Comparison of ENCODE assay signal across 13 cellular contexts in the genomic region with DNA sequence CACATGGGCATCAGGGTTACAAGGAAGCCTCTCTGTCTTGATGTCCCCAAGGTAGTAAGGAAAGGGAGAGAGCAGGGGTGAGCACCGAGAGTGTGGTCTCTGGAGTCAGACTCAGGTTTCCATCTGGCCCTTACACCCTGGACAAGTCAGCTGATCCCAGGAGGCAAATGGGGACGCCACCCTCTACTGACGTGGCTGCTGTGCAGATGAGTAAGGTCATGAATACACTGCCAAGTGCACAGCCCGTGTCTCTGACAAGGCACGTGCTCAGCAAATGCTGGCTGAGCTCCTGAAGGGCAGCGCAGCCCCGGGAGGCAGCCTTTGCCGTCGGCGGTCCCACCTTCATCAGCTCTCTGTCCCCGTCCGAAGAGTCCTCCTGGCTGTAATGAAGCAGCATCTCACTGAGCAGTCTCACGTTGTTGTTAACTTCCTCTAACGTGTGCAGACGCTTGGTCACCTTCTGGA. TPM values are rescaled to one million over a fixed set of nuclear protein-coding genes. Genes with fewer than 3 reads are reported as not detected.
DNase-seq lines count a peak whose midpoint lies in the region; ATAC-seq, FAIRE-seq and TF ChIP-seq lines count a peak whose summit lies in the region.
"Had no signal": no experiment of that assay in that cellular context is flagged by ENCODE, and none has a peak within 500 bp of the region (broad histone marks: within the 10 kb centered on the region; RNA-seq: fewer than 3 reads in every experiment).

No MANE protein-coding gene starts in this region.

- intact Hi-C loops in pancreas (cut with DNase I) = no loop called here

- peaks cover 57% of the 10 kb centered on the region for H4K20me1 ChIP-seq in BLaER1

- H3K27me3 Mint-ChIP-seq in activated naive CD4-positive, alpha-beta T cell treated with anti-CD3 and anti-CD28 coated beads, Interleukin-2, amount 10 ng/mL, durations not matched to agents 7 days and 5 days = no peaks in the 10 kb centered on the region
- H3K27me3 Mint-ChIP-seq in memory B cell = no peaks in the 10 kb centered on the region

- ATAC-seq in memory B cell (ENCODE audit: low read depth) (peak; percentile 10), HG02678 (IDR thresholded peaks at IDR 0.05; ENCODE audit: unreplicated experiment) (no peak), GM19455 (IDR thresholded peaks at IDR 0.05; ENCODE audit: unreplicated experiment) (no peak), pancreas (no peak)

- no peak overlapping the region for H3K4me3 Mint-ChIP-seq in activated naive CD4-positive, alpha-beta T cell treated with anti-CD3 and anti-CD28 coated beads, Interleukin-2, amount 10 ng/mL, durations not matched to agents 7 days and 5 days
- peak overlapping the region; percentile 47 for H3K4me3 Mint-ChIP-seq in memory B cell

- TF ChIP-seq CTCF in pancreas (IDR thresholded peaks at IDR 0.05) = no peak

- H3K4me2 ChIP-seq in BLaER1 = no peak overlapping the region

- H3K36me3 ChIP-seq in BLaER1 (peaks cover 94% of the 10 kb centered on the region), H7 (replicated peaks; ENCODE audit: control insufficient read depth, insufficient read depth, low read length) (peaks cover 67% of the 10 kb centered on the region), pancreas (peaks cover 7 to 71% (median 35%) of the 10 kb centered on the region in 3 donors)

- H3K27ac ChIP-seq in BLaER1 = 0 out of 2 replicates have a peak overlapping the region, but pooled peaks have one; percentile 78
- no peak overlapping the region for H3K27ac ChIP-seq in pancreas

- no peak for FAIRE-seq in pancreas (lab: Jason Lieb, UNC)
- FAIRE-seq: H1 had no signal

- H3K9me3 ChIP-seq in BLaER1 = no peaks in the 10 kb centered on the region
- no peaks in the 10 kb centered on the region for H3K9me3 ChIP-seq in pancreas
- H3K9me3 ChIP-seq: esophagus muscularis mucosa had no signal

- H3K4me3 ChIP-seq in BLaER1 = no peak overlapping the region
- H3K4me3 ChIP-seq in H7 (ENCODE audit: insufficient read depth, low read depth, low read length) = no peak overlapping the region
- H3K4me3 ChIP-seq in pancreas = no peak overlapping the region
- H3K4me3 ChIP-seq: esophagus muscularis mucosa had no signal

- H3K4me1 ChIP-seq in BLaER1 (peaks cover 65% of the 10 kb centered on the region), pancreas (no peaks in the 10 kb centered on the region)

- H3K27me3 ChIP-seq in BLaER1 = no peaks in the 10 kb centered on the region
- no peaks in the 10 kb centered on the region for H3K27me3 ChIP-seq in H7 (ENCODE audit: control insufficient read depth, insufficient read depth, low read length)
- H3K27me3 ChIP-seq in pancreas = no peaks in the 10 kb centered on the region
- H3K27me3 ChIP-seq: esophagus muscularis mucosa had no signal

- H3K9me3 Mint-ChIP-seq in activated naive CD4-positive, alpha-beta T cell treated with anti-CD3 and anti-CD28 coated beads, Interleukin-2, amount 10 ng/mL, durations not matched to agents 7 days and 5 days = no peaks in the 10 kb centered on the region
- H3K9me3 Mint-ChIP-seq in memory B cell = no peaks in the 10 kb centered on the region

- peaks cover 60% of the 10 kb centered on the region for H3K36me3 Mint-ChIP-seq in activated naive CD4-positive, alpha-beta T cell treated with anti-CD3 and anti-CD28 coated beads, Interleukin-2, amount 10 ng/mL, durations not matched to agents 7 days and 5 days
- H3K36me3 Mint-ChIP-seq in memory B cell = peaks cover 19% of the 10 kb centered on the region

- H3K4me1 Mint-ChIP-seq in activated naive CD4-positive, alpha-beta T cell treated with anti-CD3 and anti-CD28 coated beads, Interleukin-2, amount 10 ng/mL, durations not matched to agents 7 days and 5 days = peaks cover 25% of the 10 kb centered on the region
- H3K4me1 Mint-ChIP-seq in memory B cell = peaks cover 45% of the 10 kb centered on the region

- DNase-seq in H7 (peak; percentile 29), memory B cell (ENCODE audit: low spot score in 2 of 2) (peak in 1 of 2 donors; percentile 50), middle frontal gyrus (ENCODE audit: extremely low spot score, low spot score) (no peak), pancreas (no peak)
- no peak for DNase-seq in activated naive CD4-positive, alpha-beta T cell treated with anti-CD3 and anti-CD28 coated beads, Interleukin-2, amount 10 ng/mL, durations not matched to agents 7 days and 5 days
- DNase-seq: DMS153, NCI-H1092 treated with DMSO at 0.1 percent for 48 hours, NCI-H82 had no signal

- peak overlapping the region; percentile 84 for H3K27ac Mint-ChIP-seq in activated naive CD4-positive, alpha-beta T cell treated with anti-CD3 and anti-CD28 coated beads, Interleukin-2, amount 10 ng/mL, durations not matched to agents 7 days and 5 days
- peak overlapping the region; percentile 97 for H3K27ac Mint-ChIP-seq in memory B cell

- CTCF ChIA-PET in activated naive CD4-positive, alpha-beta T cell treated with anti-CD3 and anti-CD28 coated beads, Interleukin-2, amount 10 ng/mL, durations not matched to agents 7 days and 5 days (lab: Charles Lee) = interaction anchor here (0.7 to 4.9 kb wide), 5 partner anchors 10 to 172 kb away, joined by 3 to 25 read pairs (median 3); partner anchors contain the start of genes GGA3 and MRPS7

- H3K9ac ChIP-seq in BLaER1 = no peak overlapping the region

- 87 to 94% methylated on average over 15 of the region's 15 CpGs for WGBS in pancreas, 2 donors

RNA-seq across cellular contexts. Expression of gene GGA3, which starts 19.4 kb away (rescaled TPM):
- 30.8 and 34.8 TPM in 2 replicates for total RNA-seq in H7 (2014; rRNA removed; shearing (Covaris generic))
- 10 to 100 TPM; 13.9 to 31.1 (median 20.2) TPM for total RNA-seq in pancreas
- 10 to 100 TPM; 25.9 to 39.7 TPM for polyA plus RNA-seq in pancreas

RNA-seq across cellular contexts. Expression of gene MRPS7, which starts 19.7 kb away (rescaled TPM):
- total RNA-seq in H7 (2014; rRNA removed; shearing (Covaris generic)) = 128 and 166 TPM in 2 replicates
- 10 to 100 TPM; 11.3 to 24.1 (median 19.2) TPM for total RNA-seq in pancreas
- polyA plus RNA-seq in pancreas = 10 to 100 TPM; 23.3 to 34.0 TPM

RNA-seq across cellular contexts. Expression of gene MIF4GD, which starts 29.0 kb away (rescaled TPM):
- 28.0 TPM in 2 replicates for total RNA-seq in H7 (2014; rRNA removed; shearing (Covaris generic))
- 10 to 100 TPM; 11.7 to 15.4 (median 14.7) TPM for total RNA-seq in pancreas
- polyA plus RNA-seq in pancreas = 10 to 100 TPM; 10.6 to 17.6 TPM

RNA-seq across cellular contexts. Expression of gene NUP85, which starts 36.5 kb away (rescaled TPM):
- total RNA-seq in H7 (2014; rRNA removed; shearing (Covaris generic)) = 61.7 and 62.8 TPM in 2 replicates
- total RNA-seq in pancreas = 10 to 100 TPM; 21.0 to 33.1 (median 23.0) TPM
- polyA plus RNA-seq in pancreas = 100 to 1,000 TPM in 1 of 2 donors, 10 to 100 TPM in 1; 45.7 to 105 TPM

RNA-seq across cellular contexts. Expression of gene SLC25A19, which starts 47.2 kb away (rescaled TPM):
- total RNA-seq in H7 (2014; rRNA removed; shearing (Covaris generic)) = 25.7 and 31.0 TPM in 2 replicates
- total RNA-seq in pancreas = 10 to 100 TPM in 1 of 6 donors, 1 to 10 TPM in 5; 4.4 to 10.8 (median 6.7) TPM
- polyA plus RNA-seq in pancreas = 1 to 10 TPM; 8.5 to 9.3 TPM
